Comparison of ENCODE assay signal across 19 cellular contexts in the genomic region with DNA sequence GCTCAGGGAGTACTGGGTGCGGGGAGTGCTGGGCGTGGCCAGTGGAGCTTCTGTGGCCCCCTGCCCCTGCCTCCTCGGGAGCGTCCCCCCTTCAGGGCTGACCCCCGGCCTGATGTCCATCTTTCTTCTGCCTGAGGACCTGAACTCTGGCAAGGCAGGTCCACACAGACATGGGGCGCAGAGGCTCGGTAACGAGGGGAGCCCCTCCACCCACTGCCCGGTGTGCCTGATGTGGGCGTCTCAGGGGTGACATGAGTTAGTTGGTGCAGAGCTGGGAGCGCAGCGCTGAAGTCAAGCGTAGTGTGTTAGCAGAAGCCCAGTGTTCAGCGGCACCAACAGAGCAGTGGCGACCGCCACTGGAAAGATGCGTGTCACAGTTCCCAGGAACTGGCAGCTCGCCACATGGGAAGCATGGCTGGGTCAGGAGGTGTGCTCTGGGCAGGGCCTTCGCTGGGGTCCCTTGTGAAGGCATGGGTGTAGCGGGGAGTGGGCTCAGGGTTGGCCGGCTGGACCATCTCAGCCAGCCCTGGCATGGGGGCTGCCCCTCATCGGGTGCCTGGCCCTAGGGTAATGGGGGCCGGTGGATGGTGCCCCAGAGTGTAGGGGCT. TPM values are rescaled to one million over a fixed set of nuclear protein-coding genes. Genes with fewer than 3 reads are reported as not detected.
DNase-seq lines count a peak whose midpoint lies in the region; ATAC-seq, FAIRE-seq and TF ChIP-seq lines count a peak whose summit lies in the region.
"Had no signal": no experiment of that assay in that cellular context is flagged by ENCODE, and none has a peak within 500 bp of the region (broad histone marks: within the 10 kb centered on the region; RNA-seq: fewer than 3 reads in every experiment).

No MANE protein-coding gene starts in this region.

- DNase-seq in bronchial epithelial cell (ENCODE audit: low read depth) (no peak), left ventricle myocardium superior (peak; percentile 76), sciatic nerve (ENCODE audit: low spot score) (no peak), iPS-NIHi7 (ENCODE audit: extremely low spot score) (no peak), ecto neural progenitor cell (ENCODE audit: low spot score) (no peak)
- DNase-seq: CD4-positive, CD25-positive, alpha-beta regulatory T cell; COR-L47; DND-41; MG63; NCI-H1417; NCI-H187; NCI-H446; NCI-H526; SHP77 had no signal

- peak; percentile 13 for FAIRE-seq in bronchial epithelial cell (lab: Jason Lieb, UNC)
- FAIRE-seq: A549, GM12878 had no signal

- H3K27ac ChIP-seq in C4-2B = peak overlapping the region; percentile 78
- H3K27ac ChIP-seq: A549 had no signal

- ATAC-seq in left ventricle myocardium superior = peak; percentile 46
- peak; percentile 12 for ATAC-seq in sciatic nerve
- ATAC-seq in GM21381 (IDR thresholded peaks at IDR 0.05; ENCODE audit: unreplicated experiment) = no peak
- ATAC-seq in GM19035 (IDR thresholded peaks at IDR 0.05; ENCODE audit: unreplicated experiment) = no peak
- ATAC-seq: A549, GM12878 had no signal

- H3K4me3 ChIP-seq in bronchial epithelial cell (ENCODE audit: low read depth, low read length) = no peak overlapping the region
- H3K4me3 ChIP-seq: A549, GM12878, MG63 had no signal

- intact Hi-C loops in left ventricle myocardium superior (cut with micrococcal nuclease) = no loop called here
- intact Hi-C loops in sciatic nerve (cut with DNase I) = no loop called here

- H3K36me3 ChIP-seq in bronchial epithelial cell (ENCODE audit: control insufficient read depth, insufficient read depth, low read length) = peaks cover 16% of the 10 kb centered on the region
- H3K36me3 ChIP-seq: MG63 had no signal

- TF ChIP-seq CTCF in C4-2B (conservative IDR thresholded peaks at IDR 0.05) (no peak), bronchial epithelial cell (IDR thresholded peaks at IDR 0.05; ENCODE audit: insufficient read depth, low read length, severe bottlenecking) (no peak)

- H3K27me3 ChIP-seq in bronchial epithelial cell (ENCODE audit: control insufficient read depth, insufficient read depth, low read length) = no peaks in the 10 kb centered on the region
- H3K27me3 ChIP-seq: MG63 had no signal

RNA-seq across cellular contexts. Expression of a gene that starts 11.5 kb away (rescaled TPM):
- total RNA-seq in bronchial epithelial cell = 55.6 and 86.4 TPM in 2 replicates
- total RNA-seq in left ventricle myocardium superior = 59.2 TPM
- 29.1 TPM for total RNA-seq in sciatic nerve

RNA-seq across cellular contexts. Expression of a gene that starts 13.7 kb away (rescaled TPM):
- total RNA-seq in bronchial epithelial cell (19.7 and 26.5 TPM in 2 replicates), left ventricle myocardium superior (68.7 TPM), sciatic nerve (38.5 TPM)

RNA-seq across cellular contexts. Expression of a gene that starts 22.9 kb away (rescaled TPM):
- 3.2 and 3.9 TPM in 2 replicates for total RNA-seq in bronchial epithelial cell
- total RNA-seq in left ventricle myocardium superior = 4.7 TPM
- 7.2 TPM for total RNA-seq in sciatic nerve

RNA-seq across cellular contexts. Expression of a gene that starts 44.5 kb away (rescaled TPM):
- total RNA-seq in bronchial epithelial cell = 4.6 and 4.7 TPM in 2 replicates
- 9.6 TPM for total RNA-seq in left ventricle myocardium superior
- 10.3 TPM for total RNA-seq in sciatic nerve

RNA-seq across cellular contexts. Expression of a gene that starts 56.9 kb away (rescaled TPM):
- 24.0 and 38.9 TPM in 2 replicates for total RNA-seq in bronchial epithelial cell
- total RNA-seq in left ventricle myocardium superior = 26.6 TPM
- total RNA-seq in sciatic nerve = 11.7 TPM

Comparison
In these comparisons a context has a peak if more than half of its experiments do, and no peak if none do; other contexts are left out.
1. ATAC-seq: peak in left ventricle myocardium superior (single experiment) and sciatic nerve (single experiment); none in GM21381 (single experiment) and GM19035 (single experiment).